In genomic region chr4:30350288-30350687, GRCh38 we compare ENCODE assay signal across 31 cellular contexts.
DNase-seq lines count a peak whose midpoint lies in the region; ATAC-seq and TF ChIP-seq lines count a peak whose summit lies in the region.
"Had no signal": no experiment of that assay in that cellular context is flagged by ENCODE, and none has a peak within 500 bp of the region (broad histone marks: within the 10 kb centered on the region; RNA-seq: fewer than 3 reads in every experiment).

No MANE protein-coding gene starts in this region.

- H3K4me3 ChIP-seq in endodermal cell (ENCODE audit: low read length) (no peak overlapping the region), mesendoderm (ENCODE audit: low read length) (no peak overlapping the region), upper lobe of right lung (no peak overlapping the region)
- H3K4me3 ChIP-seq: A549; BLaER1; BLaER1 treated with 17β-estradiol and CSF1 and Interleukin-3, amounts not matched to agents 10 nM and 100 nM had no signal

- H3K27ac ChIP-seq in endodermal cell (ENCODE audit: low read depth, low read length): no peak overlapping the region
- no peak overlapping the region for H3K27ac ChIP-seq in mesendoderm (ENCODE audit: low read depth, low read length)
- no peak overlapping the region for H3K27ac ChIP-seq in upper lobe of right lung
- H3K27ac ChIP-seq: 22Rv1; A549; BLaER1; BLaER1 treated with 17β-estradiol and CSF1 and Interleukin-3, amounts not matched to agents 10 nM and 100 nM; C4-2B had no signal

- H3K4me1 ChIP-seq in endodermal cell (ENCODE audit: control insufficient read depth, insufficient read depth, low read length) (no peaks in the 10 kb centered on the region), mesendoderm (ENCODE audit: control insufficient read depth, low read depth, low read length) (no peaks in the 10 kb centered on the region), upper lobe of right lung (no peaks in the 10 kb centered on the region)
- H3K4me1 ChIP-seq: A549; BE2C; BLaER1; BLaER1 treated with 17β-estradiol and CSF1 and Interleukin-3, amounts not matched to agents 10 nM and 100 nM; Caco-2 had no signal

- no peak overlapping the region for H4K8ac ChIP-seq in mesendoderm (ENCODE audit: low read depth, low read length)

- no peaks in the 10 kb centered on the region for H3K79me2 ChIP-seq in mesendoderm (ENCODE audit: control insufficient read depth, insufficient read depth, low read length)

- H3K56ac ChIP-seq in mesendoderm (ENCODE audit: low read length): no peak overlapping the region

- H3K9ac ChIP-seq in endodermal cell (ENCODE audit: extremely low read depth, low read length, poor library complexity, severe bottlenecking): no peak overlapping the region
- no peak overlapping the region for H3K9ac ChIP-seq in mesendoderm (ENCODE audit: low read length)
- H3K9ac ChIP-seq: BLaER1; BLaER1 treated with 17β-estradiol and CSF1 and Interleukin-3, amounts not matched to agents 10 nM and 100 nM had no signal

- ATAC-seq in upper lobe of right lung: no peak
- ATAC-seq: A549; CD8-positive, alpha-beta T cell had no signal

- H3K9me3 ChIP-seq in endodermal cell (ENCODE audit: control insufficient read depth, low read length) (no peaks in the 10 kb centered on the region), upper lobe of right lung (no peaks in the 10 kb centered on the region)
- H3K9me3 ChIP-seq: A549; BE2C; BLaER1; BLaER1 treated with 17β-estradiol and CSF1 and Interleukin-3, amounts not matched to agents 10 nM and 100 nM; Caco-2 had no signal

- no peaks in the 10 kb centered on the region for H3K27me3 Mint-ChIP-seq in endodermal cell (ENCODE audit: insufficient read depth)
- H3K27me3 Mint-ChIP-seq: B cell; CD4-positive, alpha-beta memory T cell; CD4-positive, alpha-beta T cell; CD4-positive, CD25-positive, alpha-beta regulatory T cell; CD8-positive, alpha-beta memory T cell had no signal

- H3K27me3 ChIP-seq in endodermal cell (ENCODE audit: control insufficient read depth, insufficient read depth, low read length, poor library complexity, severe bottlenecking) (no peaks in the 10 kb centered on the region), mesendoderm (ENCODE audit: insufficient read depth, low read length, poor library complexity) (no peaks in the 10 kb centered on the region), upper lobe of right lung (no peaks in the 10 kb centered on the region)
- H3K27me3 ChIP-seq: BE2C; BLaER1; BLaER1 treated with 17β-estradiol and CSF1 and Interleukin-3, amounts not matched to agents 10 nM and 100 nM had no signal

- H2BK15ac ChIP-seq in mesendoderm (replicated peaks; ENCODE audit: low read depth): no peak overlapping the region

- H3K23ac ChIP-seq in mesendoderm (ENCODE audit: low read length): no peak overlapping the region

- no peak overlapping the region for H3K4me2 ChIP-seq in mesendoderm (ENCODE audit: low read length)
- H3K4me2 ChIP-seq: A549; BLaER1; BLaER1 treated with 17β-estradiol and CSF1 and Interleukin-3, amounts not matched to agents 10 nM and 100 nM had no signal

- H3K4me1 Mint-ChIP-seq in endodermal cell: peaks cover 2% of the 10 kb centered on the region
- H3K4me1 Mint-ChIP-seq: B cell; CD14-positive monocyte; CD4-positive, alpha-beta memory T cell; CD4-positive, CD25-positive, alpha-beta regulatory T cell; CD8-positive, alpha-beta memory T cell had no signal

- no peak overlapping the region for H3K27ac Mint-ChIP-seq in endodermal cell
- H3K27ac Mint-ChIP-seq: B cell; CD14-positive monocyte; CD4-positive, alpha-beta memory T cell; CD4-positive, alpha-beta T cell; CD4-positive, CD25-positive, alpha-beta regulatory T cell; CD8-positive, alpha-beta memory T cell; CD8-positive, alpha-beta T cell had no signal

- no peak overlapping the region for H3K4me3 Mint-ChIP-seq in endodermal cell
- H3K4me3 Mint-ChIP-seq: B cell; CD14-positive monocyte; CD4-positive, alpha-beta memory T cell; CD4-positive, alpha-beta T cell; CD8-positive, alpha-beta memory T cell; CD8-positive, alpha-beta T cell had no signal

- H3K79me1 ChIP-seq in mesendoderm (ENCODE audit: low read length): no peaks in the 10 kb centered on the region

- intact Hi-C loops in upper lobe of right lung (cut with DNase I): no loop called here

- H3K36me3 ChIP-seq in endodermal cell (ENCODE audit: control insufficient read depth, insufficient read depth, low read length): no peaks in the 10 kb centered on the region
- H3K36me3 ChIP-seq in mesendoderm (ENCODE audit: control insufficient read depth, insufficient read depth, low read length): no peaks in the 10 kb centered on the region
- H3K36me3 ChIP-seq in upper lobe of right lung: no peaks in the 10 kb centered on the region
- H3K36me3 ChIP-seq: BE2C; BLaER1; BLaER1 treated with 17β-estradiol and CSF1 and Interleukin-3, amounts not matched to agents 10 nM and 100 nM had no signal

- peaks cover 2% of the 10 kb centered on the region for H3K9me3 Mint-ChIP-seq in endodermal cell

- no peak for TF ChIP-seq CTCF in endodermal cell (conservative IDR thresholded peaks at IDR 0.05)
- TF ChIP-seq CTCF in upper lobe of right lung (IDR thresholded peaks at IDR 0.05): no peak

- H3K4ac ChIP-seq in mesendoderm (ENCODE audit: low read depth, low read length): no peak overlapping the region

- no peak overlapping the region for H2AK5ac ChIP-seq in mesendoderm (ENCODE audit: low read length)

- 78 to 83% methylated on average over 2 of the region's 2 CpGs for WGBS in endodermal cell (ENCODE audit: insufficient coverage in 1 of 2, insufficient read length in 1 of 2), 2 experiments
- no CpG with 5 or more reads among the region's 2 CpGs for WGBS in mesendoderm (ENCODE audit: extremely low coverage, insufficient coverage, low lambda C conversion rate)

- peak; percentile 50 for DNase-seq in endodermal cell
- DNase-seq in mesendoderm: peak; percentile 67
- DNase-seq in upper lobe of right lung: no peak
- no peak for DNase-seq in activated gamma-delta T cell (lab: John Stamatoyannopoulos, UW)
- DNase-seq: 8988T; ACHN; AML-193; BE2C; C1 segment of cervical spinal cord; Caco-2; Calu3; CD4-positive, alpha-beta memory T cell; CD4-positive, alpha-beta T cell; CD4-positive, CD25-positive, alpha-beta regulatory T cell; CD8-positive, alpha-beta memory T cell; CD8-positive, alpha-beta T cell; COR-L47; DMS 273 treated with DMSO at 0.1 percent for 48 hours; DMS153; DMS53; DMS79; DMS79 treated with DMSO at 0.1 percent for 48 hours; DND-41; EL had no signal

- no peaks in the 10 kb centered on the region for H3K36me3 Mint-ChIP-seq in endodermal cell (ENCODE audit: low read depth)
- H3K36me3 Mint-ChIP-seq: CD14-positive monocyte; CD4-positive, alpha-beta memory T cell; CD4-positive, CD25-positive, alpha-beta regulatory T cell; CD8-positive, alpha-beta T cell had no signal

- H2BK120ac ChIP-seq in mesendoderm (ENCODE audit: low read depth, low read length): no peak overlapping the region

- no peak overlapping the region for H2BK5ac ChIP-seq in mesendoderm (ENCODE audit: low read length)

- no peak overlapping the region for H3K18ac ChIP-seq in mesendoderm (ENCODE audit: low read length)

- no peak overlapping the region for H4K5ac ChIP-seq in mesendoderm (ENCODE audit: low read length)

Comparison
In these comparisons a context has a peak if more than half of its experiments do, and no peak if none do; other contexts are left out.
1. DNase-seq: peak in endodermal cell (single experiment) and mesendoderm (single experiment); none in upper lobe of right lung (single experiment) and activated gamma-delta T cell (single experiment).